In genomic region chr2:150983498-150983897, GRCh38 we compare ENCODE assay signal across 18 cellular contexts.
DNase-seq lines count a peak whose midpoint lies in the region; ATAC-seq, FAIRE-seq and TF ChIP-seq lines count a peak whose summit lies in the region.
"Had no signal": no experiment of that assay in that cellular context is flagged by ENCODE, and none has a peak within 500 bp of the region (broad histone marks: within the 10 kb centered on the region; RNA-seq: fewer than 3 reads in every experiment).

No MANE protein-coding gene starts in this region.

- peak overlapping the region; percentile 98 for H4K91ac ChIP-seq in trophoblast cell (ENCODE audit: low read depth, low read length)

- peak overlapping the region; percentile 85 for H3K14ac ChIP-seq in trophoblast cell (ENCODE audit: low read length)

- H4K8ac ChIP-seq in trophoblast cell (ENCODE audit: low read depth, low read length): peak overlapping the region; percentile 86

- DNase-seq in HepG2 (ENCODE audit: low spot score) (no peak), right lobe of liver (no peak), mammary epithelial cell (peak; percentile 35), left lung (no peak), trophoblast cell (no peak), LoVo (ENCODE audit: low spot score) (no peak), gastrocnemius medialis (no peak)
- DNase-seq: HCEC 1CT, KBM-7, NCI-H1092 treated with DMSO at 0.1 percent for 48 hours, NCI-H1694, NCI-H2107, NCI-H345, NCI-H69, PC-3 had no signal

- dilution Hi-C loops in mammary epithelial cell (cut with HindIII; ENCODE audit: low sequenced_read_pairs): no loop called here

- peaks cover 37% of the 10 kb centered on the region for H3K79me1 ChIP-seq in trophoblast cell (ENCODE audit: low read length)

- H3K4me3 ChIP-seq in HepG2 (replicated peaks in 1 of 3; ENCODE audit: insufficient read depth in 1 of 3, low read depth in 2 of 3, low read length in 3 of 3) (no peak overlapping the region), right lobe of liver (no peak overlapping the region), mammary epithelial cell (replicated peaks in 1 of 3; ENCODE audit: insufficient read depth in 1 of 3, low read depth in 2 of 3, low read length in 3 of 3) (no peak overlapping the region), left lung (no peak overlapping the region), trophoblast cell (ENCODE audit: low read depth, low read length) (no peak overlapping the region), gastrocnemius medialis (no peak overlapping the region)

- H2AFZ ChIP-seq in HepG2 (ENCODE audit: low read length) (no peak overlapping the region), mammary epithelial cell (ENCODE audit: low read depth, low read length) (no peak overlapping the region), trophoblast cell (ENCODE audit: insufficient read depth, low read length, poor library complexity) (no peak overlapping the region)

- intact Hi-C loops in HepG2 (cut with micrococcal nuclease; ENCODE audit: unreplicated experiment) (no loop called here), right lobe of liver (cut with DNase I) (no loop called here), mammary epithelial cell (cut with micrococcal nuclease) (no loop called here), left lung (cut with DNase I) (no loop called here), gastrocnemius medialis (cut with DNase I; ENCODE audit: low total_unique reads) (no loop called here)

- H2BK5ac ChIP-seq in trophoblast cell (ENCODE audit: low read depth, low read length, poor library complexity): peak overlapping the region; percentile 73

- ATAC-seq in HepG2 (no peak), right lobe of liver (no peak), left lung (peak; percentile 74), HG03159 (IDR thresholded peaks at IDR 0.05; ENCODE audit: unreplicated experiment) (no peak), gastrocnemius medialis (no peak)
- ATAC-seq: PC-3 had no signal

- no peak overlapping the region for H3K27ac ChIP-seq in HepG2 (ENCODE audit: extremely low read length, insufficient read depth, low read length)
- H3K27ac ChIP-seq in right lobe of liver: no peak overlapping the region
- no peak overlapping the region for H3K27ac ChIP-seq in mammary epithelial cell (ENCODE audit: insufficient read depth, low read depth, low read length)
- no peak overlapping the region for H3K27ac ChIP-seq in left lung
- peak overlapping the region; percentile 89 for H3K27ac ChIP-seq in trophoblast cell (ENCODE audit: low read depth, low read length)
- no peak overlapping the region for H3K27ac ChIP-seq in gastrocnemius medialis
- H3K27ac ChIP-seq: C4-2B, RWPE1 had no signal

- in situ Hi-C loops in HepG2 (cut with HindIII; ENCODE audit: extremely low pct_ligation_motif_present, low pct_unique_long_range_greater_than_20kb): no loop called here
- in situ Hi-C loops in mammary epithelial cell (cut with MboI; ENCODE audit: low sequenced_read_pairs in 2 of 2): no loop called here
- in situ Hi-C loops in gastrocnemius medialis (cut with MboI; ENCODE audit: low sequenced_read_pairs in 4 of 4): no loop called here

- no peak for FAIRE-seq in HepG2 (lab: Jason Lieb, UNC)

- peak overlapping the region; percentile 77 for H4K12ac ChIP-seq in trophoblast cell (ENCODE audit: low read depth, low read length)

- peak overlapping the region; percentile 21 for H2AK5ac ChIP-seq in trophoblast cell (ENCODE audit: low read length)

- peak overlapping the region; percentile 87 for H3K18ac ChIP-seq in trophoblast cell (ENCODE audit: low read length)

- H2BK12ac ChIP-seq in trophoblast cell (ENCODE audit: low read length): peak overlapping the region; percentile 48

- H3K36me3 ChIP-seq in HepG2 (replicated peaks in 1 of 2; ENCODE audit: control insufficient read depth in 1 of 2, insufficient read depth in 2 of 2, low read length in 2 of 2) (no peaks in the 10 kb centered on the region), right lobe of liver (no peaks in the 10 kb centered on the region), mammary epithelial cell (ENCODE audit: insufficient read depth, low read length) (no peaks in the 10 kb centered on the region), left lung (no peaks in the 10 kb centered on the region), trophoblast cell (ENCODE audit: control insufficient read depth in 1 of 2, insufficient read depth in 2 of 2, low read length in 2 of 2) (peaks cover 17 to 20% of the 10 kb centered on the region in 2 experiments), gastrocnemius medialis (no peaks in the 10 kb centered on the region)

- CTCF ChIA-PET in HepG2 (lab: Yijun Ruan, JAX; ENCODE audit: low intra/inter-chr PET ratio, low total read pairs) (no interaction called here), mammary epithelial cell (lab: Charles Lee; ENCODE audit: low non-redundant PET) (no interaction called here)

- no peak for TF ChIP-seq POLR2A in HepG2 (IDR thresholded peaks at IDR 0.05; ENCODE audit: insufficient read depth in 1 of 2, low read depth in 2 of 2, low read length in 2 of 2)
- no peak for TF ChIP-seq POLR2A in right lobe of liver (IDR thresholded peaks at IDR 0.05)
- no peak for TF ChIP-seq POLR2A in gastrocnemius medialis (IDR thresholded peaks at IDR 0.05)

- peaks cover 13% of the 10 kb centered on the region for H3K9me3 ChIP-seq in HepG2 (ENCODE audit: low read length)
- H3K9me3 ChIP-seq in right lobe of liver: no peaks in the 10 kb centered on the region
- H3K9me3 ChIP-seq in mammary epithelial cell (replicated peaks; ENCODE audit: insufficient read depth, low read length): no peaks in the 10 kb centered on the region
- H3K9me3 ChIP-seq in left lung: peaks cover 0 to 14% of the 10 kb centered on the region in 2 donors
- H3K9me3 ChIP-seq in trophoblast cell (ENCODE audit: insufficient read depth, low read depth, low read length): peaks cover 3% of the 10 kb centered on the region
- H3K9me3 ChIP-seq in gastrocnemius medialis: no peaks in the 10 kb centered on the region

- H3K4me1 ChIP-seq in HepG2 (ENCODE audit: insufficient read depth, low read length): no peaks in the 10 kb centered on the region
- no peaks in the 10 kb centered on the region for H3K4me1 ChIP-seq in right lobe of liver
- no peaks in the 10 kb centered on the region for H3K4me1 ChIP-seq in mammary epithelial cell (ENCODE audit: insufficient read depth, low read length)
- no peaks in the 10 kb centered on the region for H3K4me1 ChIP-seq in left lung
- H3K4me1 ChIP-seq in trophoblast cell (ENCODE audit: control insufficient read depth in 1 of 2, insufficient read depth in 2 of 2, low read length in 2 of 2): peaks cover 11 to 21% of the 10 kb centered on the region in 2 experiments
- no peaks in the 10 kb centered on the region for H3K4me1 ChIP-seq in gastrocnemius medialis

- H3K4me2 ChIP-seq in HepG2 (ENCODE audit: low read depth, low read length) (no peak overlapping the region), mammary epithelial cell (ENCODE audit: insufficient read depth, low read depth, low read length) (no peak overlapping the region), trophoblast cell (ENCODE audit: low read length) (peak overlapping the region; percentile 50)

- H3K79me2 ChIP-seq in HepG2 (ENCODE audit: insufficient read depth, low read length) (no peaks in the 10 kb centered on the region), mammary epithelial cell (ENCODE audit: insufficient read depth, low read length) (no peaks in the 10 kb centered on the region), trophoblast cell (ENCODE audit: control insufficient read depth, insufficient read depth, low read length, poor library complexity) (peaks cover 7% of the 10 kb centered on the region)

- H3K27me3 ChIP-seq in HepG2 (ENCODE audit: control insufficient read depth in 1 of 2, insufficient read depth in 2 of 2, low read length in 2 of 2) (no peaks in the 10 kb centered on the region), right lobe of liver (no peaks in the 10 kb centered on the region), mammary epithelial cell (ENCODE audit: insufficient read depth, low read length) (no peaks in the 10 kb centered on the region), left lung (no peaks in the 10 kb centered on the region), trophoblast cell (ENCODE audit: insufficient read depth, low read length) (no peaks in the 10 kb centered on the region), gastrocnemius medialis (no peaks in the 10 kb centered on the region)

- TF ChIP-seq CTCF in HepG2 (CRISPR knock-in tag; IDR thresholded peaks at IDR 0.05) (no peak), right lobe of liver (IDR thresholded peaks at IDR 0.05) (no peak), mammary epithelial cell (conservative IDR thresholded peaks at IDR 0.05 in 1 of 2, IDR thresholded peaks at IDR 0.05 in 1 of 2; ENCODE audit: extremely low read depth in 1 of 2, insufficient read depth in 1 of 2, low read depth in 1 of 2, low read length in 2 of 2) (no peak), left lung (IDR thresholded peaks at IDR 0.05) (no peak), gastrocnemius medialis (IDR thresholded peaks at IDR 0.05 in 4 of 5, conservative IDR thresholded peaks at IDR 0.05 in 1 of 5) (no peak)

- BruUV-seq in HepG2 (replicated peaks; lab: Mats Ljungman, UMichigan) (no TSS peak), mammary epithelial cell (replicated peaks; lab: Mats Ljungman, UMichigan) (no TSS peak)

- no peak for TF ChIP-seq RAD21 in HepG2 (CRISPR knock-in tag; IDR thresholded peaks at IDR 0.05)

- H4K20me1 ChIP-seq in HepG2 (ENCODE audit: insufficient read depth, low read length) (no peaks in the 10 kb centered on the region), mammary epithelial cell (ENCODE audit: insufficient read depth, low read length) (no peaks in the 10 kb centered on the region)

- H3K23ac ChIP-seq in trophoblast cell (ENCODE audit: low read length): no peak overlapping the region

- peak overlapping the region; percentile 61 for H3K4ac ChIP-seq in trophoblast cell (ENCODE audit: low read depth, low read length)

- WGBS in HepG2 (ENCODE audit: low lambda C conversion rate): 5% methylated on average over 1 of the region's 1 CpG
- WGBS in right lobe of liver (ENCODE audit: insufficient coverage, low coverage, low lambda C conversion rate, missing lambda C conversion rate): no CpG with 5 or more reads among the region's 1 CpG
- WGBS in mammary epithelial cell (ENCODE audit: low coverage, missing lambda C conversion rate): 100% methylated on average over 1 of the region's 1 CpG
- no CpG with 5 or more reads among the region's 1 CpG for WGBS in trophoblast cell (ENCODE audit: extremely low coverage, insufficient coverage, insufficient read length)

- POLR2A ChIA-PET in HepG2 (lab: Yijun Ruan, JAX): no interaction called here

- TF ChIP-seq EP300 in HepG2 (IDR thresholded peaks at IDR 0.05; ENCODE audit: low read depth in 2 of 2, low read length in 2 of 2): no peak
- no peak for TF ChIP-seq EP300 in HepG2 (CRISPR knock-in tag; IDR thresholded peaks at IDR 0.05; ENCODE audit: borderline replicate concordance)

- peak overlapping the region; percentile 68 for H2BK120ac ChIP-seq in trophoblast cell (ENCODE audit: insufficient read depth, low read length, poor library complexity)

- H3K9ac ChIP-seq in HepG2 (ENCODE audit: insufficient read depth, low read depth, low read length): no peak overlapping the region
- no peak overlapping the region for H3K9ac ChIP-seq in mammary epithelial cell (ENCODE audit: insufficient read depth, low read length)
- no peak overlapping the region for H3K9ac ChIP-seq in trophoblast cell (ENCODE audit: low read length)

TF ChIP-seq in HepG2, 621 proteins besides CTCF, POLR2A, EP300 and RAD21:
- TF ChIP-seq RFX1 (IDR thresholded peaks at IDR 0.05): peak; percentile 42; the same call in 1 of the 2 replicates
- no peak for TF ChIP-seq SRF (IDR thresholded peaks at IDR 0.05; ENCODE audit: low read depth, low read length)
